In the genomic region with DNA sequence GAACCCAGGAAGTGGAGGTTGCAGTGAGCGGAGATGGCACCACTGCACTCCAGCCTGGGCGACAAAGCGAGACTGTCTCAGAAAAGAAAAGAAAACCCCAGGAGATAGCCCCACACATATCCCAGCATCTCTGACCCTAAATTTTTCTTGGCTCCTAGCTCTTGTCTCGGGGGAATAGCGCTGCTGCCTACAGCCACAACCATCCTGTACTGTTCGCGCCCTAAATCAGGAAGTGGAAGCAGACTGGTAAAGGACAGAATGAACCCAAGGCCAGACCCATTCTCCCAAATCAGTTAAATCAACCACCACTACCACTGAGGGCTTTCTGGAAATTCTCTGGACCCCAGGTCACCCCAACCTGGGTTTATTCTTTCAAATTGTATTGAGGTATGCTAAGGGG, we compare ENCODE assay signal across 8 cellular contexts. TPM values are rescaled to one million over a fixed set of nuclear protein-coding genes. Genes with fewer than 3 reads are reported as not detected.
DNase-seq lines count a peak whose midpoint lies in the region; TF ChIP-seq lines count a peak whose summit lies in the region.

No MANE protein-coding gene starts in this region.

- H4K20me1 ChIP-seq in DOHH2 (ENCODE audit: control insufficient read depth, insufficient read depth, low read depth, low read length): peaks cover 13% of the 10 kb centered on the region; the same call in 1 of the 2 replicates
- H4K20me1 ChIP-seq in osteoblast (ENCODE audit: insufficient read depth, low read length): peaks cover 3% of the 10 kb centered on the region

- H3K4me2 ChIP-seq in DOHH2 (ENCODE audit: low read length) (peak overlapping the region; percentile 97), osteoblast (ENCODE audit: insufficient read depth, low read length) (peak overlapping the region; percentile 94)

- H3K9me2 ChIP-seq in DOHH2 (replicated peaks; ENCODE audit: control insufficient read depth, low read length): no peaks in the 10 kb centered on the region

- H3K9me3 ChIP-seq in DOHH2 (ENCODE audit: control insufficient read depth, insufficient read depth, low read length) (no peaks in the 10 kb centered on the region), osteoblast (ENCODE audit: low read depth, low read length) (no peaks in the 10 kb centered on the region)
- no peaks in the 10 kb centered on the region for H3K9me3 ChIP-seq in effector memory CD4-positive, alpha-beta T cell (ENCODE audit: control insufficient read depth, low read length)

- H3K79me2 ChIP-seq in DOHH2 (ENCODE audit: control insufficient read depth, low read length): peaks cover 76% of the 10 kb centered on the region
- peaks cover 73% of the 10 kb centered on the region for H3K79me2 ChIP-seq in osteoblast (ENCODE audit: insufficient read depth, low read length)

- H3K4me1 ChIP-seq in DOHH2 (ENCODE audit: control insufficient read depth, low read length) (peaks cover 25% of the 10 kb centered on the region), osteoblast (ENCODE audit: insufficient read depth, low read length) (peaks cover 17% of the 10 kb centered on the region)
- peaks cover 31% of the 10 kb centered on the region for H3K4me1 ChIP-seq in effector memory CD4-positive, alpha-beta T cell (ENCODE audit: control insufficient read depth, insufficient read depth, low read length, poor library complexity, severe bottlenecking)

- DNase-seq in NOMO-1 (lab: John Stamatoyannopoulos, UW; ENCODE audit: unreplicated experiment in 2 of 2) (peak; percentile 28 to 55), osteoblast (ENCODE audit: insufficient read length, low spot score, missing footprints) (no peak), SW480 (ENCODE audit: low spot score) (no peak), glomerular visceral epithelial cell (ENCODE audit: extremely low spot score) (no peak), GM20000 (ENCODE audit: low spot score) (no peak), GM03348 (ENCODE audit: low spot score) (no peak)
- no peak for DNase-seq in effector memory CD4-positive, alpha-beta T cell

- H2AFZ ChIP-seq in osteoblast (ENCODE audit: low read length): no peak overlapping the region

- H3K4me3 ChIP-seq in DOHH2 (ENCODE audit: low read length): peak overlapping the region; percentile 88
- H3K4me3 ChIP-seq in effector memory CD4-positive, alpha-beta T cell (ENCODE audit: insufficient read depth, low read depth, low read length, poor library complexity, severe bottlenecking): peak overlapping the region; percentile 100
- peak overlapping the region; percentile 78 for H3K4me3 ChIP-seq in osteoblast (ENCODE audit: insufficient read depth, low read length)

- no peaks in the 10 kb centered on the region for H3K27me3 ChIP-seq in DOHH2 (ENCODE audit: control insufficient read depth, low read length)
- no peaks in the 10 kb centered on the region for H3K27me3 ChIP-seq in effector memory CD4-positive, alpha-beta T cell (replicated peaks; ENCODE audit: control insufficient read depth, insufficient read depth, low read length, poor library complexity, severe bottlenecking)
- no peaks in the 10 kb centered on the region for H3K27me3 ChIP-seq in osteoblast (ENCODE audit: insufficient read depth, low read length)

- H3F3A ChIP-seq in DOHH2 (ENCODE audit: control insufficient read depth, insufficient read depth): peaks cover 13% of the 10 kb centered on the region

- TF ChIP-seq CTCF in DOHH2 (IDR thresholded peaks at IDR 0.05; ENCODE audit: low read depth, low read length, poor library complexity, severe bottlenecking) (no peak), osteoblast (IDR thresholded peaks at IDR 0.05; ENCODE audit: extremely low read depth, low read depth, low read length) (no peak), GM20000 (IDR thresholded peaks at IDR 0.05; ENCODE audit: extremely low read depth, missing control alignments) (no peak)

- H3K36me3 ChIP-seq in DOHH2 (ENCODE audit: control insufficient read depth, low read length) (peaks cover 60% of the 10 kb centered on the region), osteoblast (ENCODE audit: insufficient read depth, low read length) (peaks cover 27% of the 10 kb centered on the region)
- peaks cover 18% of the 10 kb centered on the region for H3K36me3 ChIP-seq in effector memory CD4-positive, alpha-beta T cell (ENCODE audit: control insufficient read depth, insufficient read depth, low read length)

- H3K27ac ChIP-seq in DOHH2 (ENCODE audit: low read depth, low read length) (no peak overlapping the region), osteoblast (ENCODE audit: low read depth, low read length) (peak overlapping the region; percentile 47)
- H3K27ac ChIP-seq in effector memory CD4-positive, alpha-beta T cell (ENCODE audit: insufficient read depth, low read length, poor library complexity, severe bottlenecking): peak overlapping the region; percentile 96

RNA-seq across cellular contexts. Expression of a gene that starts 1.7 kb away (rescaled TPM):
- total RNA-seq in osteoblast: 29.8 and 31.8 TPM in 2 replicates

RNA-seq across cellular contexts. Expression of a gene that starts 2.2 kb away (rescaled TPM):
- 21.7 and 26.2 TPM in 2 replicates for total RNA-seq in osteoblast

RNA-seq across cellular contexts. Expression of a gene that starts 7.6 kb away (rescaled TPM):
- 396 and 422 TPM in 2 replicates for total RNA-seq in osteoblast

RNA-seq across cellular contexts. Expression of a gene that starts 10.6 kb away (rescaled TPM):
- 53.2 and 55.4 TPM in 2 replicates for total RNA-seq in osteoblast

RNA-seq across cellular contexts. Expression of a gene that starts 12.4 kb away (rescaled TPM):
- total RNA-seq in osteoblast: 0.36 and 1.8 TPM in 2 replicates

Comparison
In these comparisons a context has a peak if more than half of its experiments do, and no peak if none do; other contexts are left out.
1. DNase-seq: peak in NOMO-1 (2 of 2); none in effector memory CD4-positive, alpha-beta T cell (0 of 3), osteoblast (single experiment), SW480 (single experiment), glomerular visceral epithelial cell (single experiment), GM20000 (single experiment) and GM03348 (single experiment).
2. Peak in every context shown above with its lines, with median percentiles within 50 percentile points of each other: H3K4me3 ChIP-seq.